8 cellular contexts compared by ENCODE assay signal in genomic region chr1:181676269-181676668, GRCh38.
A peak's percentile ranks its signal among the peaks of the same experiment; 100 is the strongest.
DNase-seq lines count a peak whose midpoint lies in the region; ATAC-seq and TF ChIP-seq lines count a peak whose summit lies in the region.

No MANE protein-coding gene starts in this region.

- H3K4me3 Mint-ChIP-seq in immature natural killer cell, result no peak overlapping the region

- TF ChIP-seq CTCF in GM12872 (IDR thresholded peaks at IDR 0.05; ENCODE audit: insufficient read depth, low read depth, low read length) (peak; percentile 46; the same call in 2 of the 3 replicates), RWPE2 (IDR thresholded peaks at IDR 0.05; ENCODE audit: poor library complexity, severe bottlenecking) (peak; percentile 53), sigmoid colon (IDR thresholded peaks at IDR 0.05) (no peak)

- H3K36me3 ChIP-seq in RWPE2 (ENCODE audit: low read depth) (no peaks in the 10 kb centered on the region), aorta (ENCODE audit: control insufficient read depth in 1 of 2, insufficient read depth in 2 of 2, low read length in 1 of 2) (no peaks in the 10 kb centered on the region), sigmoid colon (no peaks in the 10 kb centered on the region)

- in situ Hi-C loops in ACHN (cut with HindIII; ENCODE audit: low pct_ligation_motif_present, low pct_unique_long_range_greater_than_20kb, low sequenced_read_pairs), result no loop called here

- H3K4me1 Mint-ChIP-seq in immature natural killer cell, result no peaks in the 10 kb centered on the region

- H3K4me3 ChIP-seq in RWPE2 (ENCODE audit: severe bottlenecking) (no peak overlapping the region), aorta (ENCODE audit: low read length in 2 of 2) (no peak overlapping the region), sigmoid colon (no peak overlapping the region)

- 33 to 37% methylated on average over 6 of the region's 6 CpGs for WGBS in aorta, 2 donors
- WGBS in sigmoid colon, 2 donors, result 30 to 39% methylated on average over 6 of the region's 6 CpGs

- no peak for TF ChIP-seq EP300 in sigmoid colon (IDR thresholded peaks at IDR 0.05)

- peaks cover 0 to 2% (median 0%) of the 10 kb centered on the region in 6 donors for H3K9me3 Mint-ChIP-seq in immature natural killer cell

- no peak overlapping the region for H3K27ac Mint-ChIP-seq in immature natural killer cell

- peaks cover 2 to 7% (median 2%) of the 10 kb centered on the region in 3 donors for H3K27me3 Mint-ChIP-seq in immature natural killer cell (ENCODE audit: low read depth in 3 of 3)

- H3K27me3 ChIP-seq in RWPE2 (ENCODE audit: insufficient read depth, poor library complexity, severe bottlenecking) (peaks cover 5% of the 10 kb centered on the region), aorta (ENCODE audit: control insufficient read depth in 1 of 2, insufficient read depth in 2 of 2, low read length in 1 of 2) (no peaks in the 10 kb centered on the region), sigmoid colon (no peaks in the 10 kb centered on the region)

- no peak overlapping the region for H3K27ac ChIP-seq in RWPE2 (ENCODE audit: poor library complexity, severe bottlenecking)
- no peak overlapping the region for H3K27ac ChIP-seq in aorta (ENCODE audit: low read depth in 1 of 2, low read length in 2 of 2)
- H3K27ac ChIP-seq in sigmoid colon, result no peak overlapping the region

- intact Hi-C loops in aorta (cut with DNase I), result no loop called here
- intact Hi-C loops in sigmoid colon (cut with DNase I), result loop anchor here (5.0 kb wide), 1 partner anchor 199 kb away; no protein-coding TSS in a partner anchor

- DNase-seq in ACHN (peak; percentile 47), HuH-7 (ENCODE audit: low spot score) (peak; percentile 8), RWPE2 (ENCODE audit: low spot score) (no peak), inferior parietal cortex (ENCODE audit: extremely low spot score) (peak; percentile 65), immature natural killer cell (no peak), aorta (no peak), sigmoid colon (no peak)

- no peak for TF ChIP-seq POLR2A in sigmoid colon (IDR thresholded peaks at IDR 0.05)

- ATAC-seq in RWPE2 (ENCODE audit: low read depth) (peak; percentile 72; the same call in 2 of the 3 replicates), aorta (ENCODE audit: low FRiP score) (no peak)

- H3K4me1 ChIP-seq in RWPE2 (ENCODE audit: insufficient read depth, poor library complexity, severe bottlenecking), result no peaks in the 10 kb centered on the region
- no peaks in the 10 kb centered on the region for H3K4me1 ChIP-seq in aorta (ENCODE audit: control insufficient read depth in 1 of 2, insufficient read depth in 2 of 2, low read length in 2 of 2)
- H3K4me1 ChIP-seq in sigmoid colon, result no peaks in the 10 kb centered on the region

- no peaks in the 10 kb centered on the region for H3K9me3 ChIP-seq in RWPE2 (ENCODE audit: severe bottlenecking)
- H3K9me3 ChIP-seq in aorta (ENCODE audit: control insufficient read depth, low read length), result no peaks in the 10 kb centered on the region
- H3K9me3 ChIP-seq in sigmoid colon, result peaks cover 0 to 4% (median 0%) of the 10 kb centered on the region in 4 donors

- no peaks in the 10 kb centered on the region for H3K36me3 Mint-ChIP-seq in immature natural killer cell

Comparison
In these comparisons a context has a peak if more than half of its experiments do, and no peak if none do; other contexts are left out.
1. DNase-seq: peak in ACHN (single experiment), HuH-7 (single experiment) and inferior parietal cortex (single experiment); none in RWPE2 (single experiment), immature natural killer cell (0 of 3), aorta (0 of 2) and sigmoid colon (single experiment).
2. CTCF ChIP-seq: peak in GM12872 (single experiment) and RWPE2 (single experiment); none in sigmoid colon (0 of 4).